Comparison of ENCODE assay signal across 7 cellular contexts in genomic region chr7:151243411-151244155, GRCh38. TPM values are rescaled to one million over a fixed set of nuclear protein-coding genes. Genes with fewer than 3 reads are reported as not detected.
DNase-seq lines count a peak whose midpoint lies in the region; TF ChIP-seq lines count a peak whose summit lies in the region.
"Had no signal": no experiment of that assay in that cellular context is flagged by ENCODE, and none has a peak within 500 bp of the region (broad histone marks: within the 10 kb centered on the region; RNA-seq: fewer than 3 reads in every experiment).

No MANE protein-coding gene starts in this region.

- POLR2A ChIA-PET in CD4-positive, alpha-beta memory T cell (lab: Charles Lee; ENCODE audit: partially characterized antibody): interaction anchor here (0.8 to 5.1 kb wide), 8 partner anchors 10 to 391 kb away, joined by 3 to 50 read pairs (median 4); partner anchors contain the start of genes ABCF2 and CHPF2

- peak overlapping the region; percentile 78 to 92 (median 87) for H3K27ac Mint-ChIP-seq in CD4-positive, alpha-beta memory T cell
- no peak overlapping the region for H3K27ac Mint-ChIP-seq in Calu3 (ENCODE audit: unreplicated experiment)

- H3K27me3 ChIP-seq in CD4-positive, alpha-beta memory T cell (ENCODE audit: insufficient read depth, low read length): peaks cover 16% of the 10 kb centered on the region

- no TSS peak for BruUV-seq in Calu3 (replicated peaks; lab: Mats Ljungman, UMichigan)

- H3K4me1 ChIP-seq in CD4-positive, alpha-beta memory T cell (ENCODE audit: insufficient read depth, low read length): peaks cover 50% of the 10 kb centered on the region

- H3K4me1 Mint-ChIP-seq in CD4-positive, alpha-beta memory T cell: peaks cover 17 to 52% (median 29%) of the 10 kb centered on the region in 4 donors
- H3K4me1 Mint-ChIP-seq in Calu3 (ENCODE audit: low read depth, unreplicated experiment): peaks cover 8% of the 10 kb centered on the region

- H3K27ac ChIP-seq in CD4-positive, alpha-beta memory T cell (ENCODE audit: low read depth, low read length): no peak overlapping the region

- DNase-seq in CD4-positive, alpha-beta memory T cell: peak; percentile 71 to 76 (median 73)
- peak; percentile 34 for DNase-seq in M059J (ENCODE audit: low read depth)
- peak; percentile 21 for DNase-seq in dermis blood vessel endothelial cell
- no peak for DNase-seq in putamen (ENCODE audit: low spot score)
- DNase-seq in Calu3: no peak
- DNase-seq in SIG-M5 (lab: John Stamatoyannopoulos, UW): no peak

- no peaks in the 10 kb centered on the region for H3K36me3 ChIP-seq in CD4-positive, alpha-beta memory T cell (ENCODE audit: insufficient read depth, low read length)

- peak overlapping the region in 1 of 2 donors; percentile 34 for H3K4me3 ChIP-seq in CD4-positive, alpha-beta memory T cell (ENCODE audit: low read length in 2 of 2)
- H3K4me3 ChIP-seq: lung had no signal

- H3K36me3 Mint-ChIP-seq in CD4-positive, alpha-beta memory T cell: peaks cover 0 to 3% of the 10 kb centered on the region in 2 donors
- peaks cover 11% of the 10 kb centered on the region for H3K36me3 Mint-ChIP-seq in Calu3 (ENCODE audit: insufficient read depth, unreplicated experiment)

- no peaks in the 10 kb centered on the region for H3K9me3 Mint-ChIP-seq in CD4-positive, alpha-beta memory T cell
- H3K9me3 Mint-ChIP-seq in Calu3 (ENCODE audit: low read depth, unreplicated experiment): no peaks in the 10 kb centered on the region

- intact Hi-C loops in CD4-positive, alpha-beta memory T cell (cut with micrococcal nuclease): loop anchor here (1.0 to 2.0 kb wide), 6 partner anchors 11 to 119 kb away; partner anchors contain the start of genes ABCF2 and CHPF2
- intact Hi-C loops in Calu3 (cut with micrococcal nuclease; ENCODE audit: unreplicated experiment): loop anchor here (5.0 kb wide), 1 partner anchor 121 kb away; no protein-coding TSS in a partner anchor

- CTCF ChIA-PET in CD4-positive, alpha-beta memory T cell (lab: Charles Lee; ENCODE audit: partially characterized antibody): interaction anchor here (0.5 to 4.6 kb wide), 27 partner anchors 9 to 120 kb away, joined by 3 to 33 read pairs (median 6); partner anchors contain the start of genes ABCF2, CHPF2, GBX1 and NUB1
- CTCF ChIA-PET in Calu3 (lab: Charles Lee): interaction anchor here (0.6 to 2.6 kb wide), 5 partner anchors 11 to 357 kb away, joined by 3 to 14 read pairs (median 4); partner anchors contain the start of genes ABCF2 and CHPF2

- H3K4me3 Mint-ChIP-seq in CD4-positive, alpha-beta memory T cell: peak overlapping the region; percentile 69 to 84 (median 77)
- H3K4me3 Mint-ChIP-seq in Calu3 (ENCODE audit: low read depth, unreplicated experiment): no peak overlapping the region

- no peak for TF ChIP-seq CTCF in Calu3 (IDR thresholded peaks at IDR 0.05; ENCODE audit: unreplicated experiment)

- peaks cover 10 to 16% of the 10 kb centered on the region in 2 donors for H3K27me3 Mint-ChIP-seq in CD4-positive, alpha-beta memory T cell
- peaks cover 52% of the 10 kb centered on the region for H3K27me3 Mint-ChIP-seq in Calu3 (ENCODE audit: unreplicated experiment)

- no peaks in the 10 kb centered on the region for H3K9me3 ChIP-seq in CD4-positive, alpha-beta memory T cell (ENCODE audit: control insufficient read depth in 1 of 2, low read length in 2 of 2)

RNA-seq across cellular contexts. Expression of gene SMARCD3, which starts 4.9 kb away (rescaled TPM):
- total RNA-seq in CD4-positive, alpha-beta memory T cell: 1 to 10 TPM; 4.0 to 5.2 TPM
- polyA plus RNA-seq in CD4-positive, alpha-beta memory T cell: 1 to 10 TPM; 4.6 TPM
- 3.2 and 4.3 TPM in 2 replicates for total RNA-seq in M059J (2014; rRNA removed; shearing (Covaris generic))
- total RNA-seq in dermis blood vessel endothelial cell (0.85 and 2.0 TPM in 2 replicates), Calu3 (2022) (2.3 and 4.1 TPM in 2 replicates)

RNA-seq across cellular contexts. Expression of gene CHPF2, which starts 11.3 kb away (rescaled TPM):
- 10 to 100 TPM; 52.2 to 52.3 TPM for total RNA-seq in CD4-positive, alpha-beta memory T cell
- polyA plus RNA-seq in CD4-positive, alpha-beta memory T cell: 10 to 100 TPM; 25.3 to 28.6 TPM
- total RNA-seq in M059J (2014; rRNA removed; shearing (Covaris generic)): 47.2 and 90.1 TPM in 2 replicates
- total RNA-seq in dermis blood vessel endothelial cell (49.9 and 66.1 TPM in 2 replicates), Calu3 (2022) (48.1 and 51.3 TPM in 2 replicates)

RNA-seq across cellular contexts. Expression of gene ABCF2, which starts 16.6 kb away (rescaled TPM):
- total RNA-seq in CD4-positive, alpha-beta memory T cell: 10 to 100 TPM; 31.4 to 35.7 TPM
- 10 to 100 TPM; 33.0 to 37.3 TPM for polyA plus RNA-seq in CD4-positive, alpha-beta memory T cell
- total RNA-seq in M059J (2014; rRNA removed; shearing (Covaris generic)): 65.0 and 74.0 TPM in 2 replicates
- 74.6 and 76.2 TPM in 2 replicates for total RNA-seq in dermis blood vessel endothelial cell
- total RNA-seq in Calu3 (2022): 43.0 and 49.7 TPM in 2 replicates

RNA-seq across cellular contexts. Expression of gene H2BK1, which starts 33.3 kb away (rescaled TPM):
- 1 to 10 TPM; 4.9 to 6.9 TPM for total RNA-seq in CD4-positive, alpha-beta memory T cell
- polyA plus RNA-seq in CD4-positive, alpha-beta memory T cell: not detected
- total RNA-seq in M059J (2014; rRNA removed; shearing (Covaris generic)): not detected in 2 replicates
- total RNA-seq in dermis blood vessel endothelial cell (not detected in 2 replicates), Calu3 (2022) (not detected in 2 replicates)
- polyA plus RNA-seq: lung had no signal

RNA-seq across cellular contexts. Expression of gene ASB10, which starts 56.5 kb away (rescaled TPM):
- total RNA-seq in CD4-positive, alpha-beta memory T cell: not detected
- not detected for polyA plus RNA-seq in CD4-positive, alpha-beta memory T cell
- total RNA-seq in M059J (2014; rRNA removed; shearing (Covaris generic)): not detected in 2 replicates
- total RNA-seq in dermis blood vessel endothelial cell: not detected in 2 replicates
- not detected in 2 replicates for total RNA-seq in Calu3 (2022)
- total RNA-seq: lung had no signal
- polyA plus RNA-seq: lung had no signal

Comparison
In these comparisons a context has a peak if more than half of its experiments do, and no peak if none do; other contexts are left out.
1. DNase-seq: peak in CD4-positive, alpha-beta memory T cell (5 of 5), M059J (single experiment) and dermis blood vessel endothelial cell (single experiment); none in putamen (single experiment), Calu3 (single experiment) and SIG-M5 (single experiment).